ENCODE assay signal across 1 cellular context in the genomic region with DNA sequence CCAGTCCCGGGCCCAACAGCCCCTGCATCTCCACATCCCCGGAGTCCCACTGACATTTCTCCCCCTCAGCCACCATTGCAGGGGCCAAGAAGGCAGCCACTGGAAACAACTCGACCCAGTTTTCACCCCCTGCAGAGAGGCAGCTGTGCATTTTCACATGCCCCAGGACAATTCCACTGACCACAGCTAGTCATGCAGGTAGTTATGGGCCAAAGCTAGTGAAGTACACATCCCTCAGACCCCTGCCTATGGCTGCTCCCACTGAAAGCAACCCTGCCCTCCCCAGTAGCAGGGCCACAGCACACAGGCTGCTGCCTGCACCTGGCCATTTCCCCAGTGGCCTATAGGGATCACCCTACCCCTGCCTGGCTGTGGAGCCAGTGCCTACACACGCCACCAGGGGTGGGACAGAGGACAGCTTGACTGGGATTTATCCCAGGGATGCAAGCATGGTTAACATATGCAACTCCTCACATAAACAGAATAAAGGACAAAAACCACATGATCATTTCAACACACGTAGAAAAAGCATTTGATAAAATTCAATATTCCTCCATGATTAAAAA.
TF ChIP-seq lines count a peak whose summit lies in the region.

No MANE protein-coding gene starts in this region.

TF ChIP-seq in GM23338, 12 proteins besides CTCF, POLR2A, EP300 and RAD21 (continued from another document):
- TF ChIP-seq POLR2AphosphoS5 (IDR thresholded peaks at IDR 0.05; ENCODE audit: low read depth) = no peak
- no peak for TF ChIP-seq CREB1 (CRISPR knock-in tag; IDR thresholded peaks at IDR 0.05; ENCODE audit: low read depth)
- TF ChIP-seq EZH2 (IDR thresholded peaks at IDR 0.05; ENCODE audit: low read depth, unreplicated experiment) = no peak
- no peak for TF ChIP-seq JUNB (IDR thresholded peaks at IDR 0.05; ENCODE audit: unreplicated experiment)
- no peak for TF ChIP-seq NANOG (IDR thresholded peaks at IDR 0.05; ENCODE audit: borderline replicate concordance)
- TF ChIP-seq EZH2phosphoT487 (IDR thresholded peaks at IDR 0.05; ENCODE audit: unreplicated experiment) = no peak
- TF ChIP-seq, protein P1, sequence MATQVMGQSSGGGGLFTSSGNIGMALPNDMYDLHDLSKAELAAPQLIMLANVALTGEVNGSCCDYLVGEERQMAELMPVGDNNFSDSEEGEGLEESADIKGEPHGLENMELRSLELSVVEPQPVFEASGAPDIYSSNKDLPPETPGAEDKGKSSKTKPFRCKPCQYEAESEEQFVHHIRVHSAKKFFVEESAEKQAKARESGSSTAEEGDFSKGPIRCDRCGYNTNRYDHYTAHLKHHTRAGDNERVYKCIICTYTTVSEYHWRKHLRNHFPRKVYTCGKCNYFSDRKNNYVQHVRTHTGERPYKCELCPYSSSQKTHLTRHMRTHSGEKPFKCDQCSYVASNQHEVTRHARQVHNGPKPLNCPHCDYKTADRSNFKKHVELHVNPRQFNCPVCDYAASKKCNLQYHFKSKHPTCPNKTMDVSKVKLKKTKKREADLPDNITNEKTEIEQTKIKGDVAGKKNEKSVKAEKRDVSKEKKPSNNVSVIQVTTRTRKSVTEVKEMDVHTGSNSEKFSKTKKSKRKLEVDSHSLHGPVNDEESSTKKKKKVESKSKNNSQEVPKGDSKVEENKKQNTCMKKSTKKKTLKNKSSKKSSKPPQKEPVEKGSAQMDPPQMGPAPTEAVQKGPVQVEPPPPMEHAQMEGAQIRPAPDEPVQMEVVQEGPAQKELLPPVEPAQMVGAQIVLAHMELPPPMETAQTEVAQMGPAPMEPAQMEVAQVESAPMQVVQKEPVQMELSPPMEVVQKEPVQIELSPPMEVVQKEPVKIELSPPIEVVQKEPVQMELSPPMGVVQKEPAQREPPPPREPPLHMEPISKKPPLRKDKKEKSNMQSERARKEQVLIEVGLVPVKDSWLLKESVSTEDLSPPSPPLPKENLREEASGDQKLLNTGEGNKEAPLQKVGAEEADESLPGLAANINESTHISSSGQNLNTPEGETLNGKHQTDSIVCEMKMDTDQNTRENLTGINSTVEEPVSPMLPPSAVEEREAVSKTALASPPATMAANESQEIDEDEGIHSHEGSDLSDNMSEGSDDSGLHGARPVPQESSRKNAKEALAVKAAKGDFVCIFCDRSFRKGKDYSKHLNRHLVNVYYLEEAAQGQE (IDR thresholded peaks at IDR 0.05; ENCODE audit: unreplicated experiment) = no peak
